25 cellular contexts compared by ENCODE assay signal in the genomic region with DNA sequence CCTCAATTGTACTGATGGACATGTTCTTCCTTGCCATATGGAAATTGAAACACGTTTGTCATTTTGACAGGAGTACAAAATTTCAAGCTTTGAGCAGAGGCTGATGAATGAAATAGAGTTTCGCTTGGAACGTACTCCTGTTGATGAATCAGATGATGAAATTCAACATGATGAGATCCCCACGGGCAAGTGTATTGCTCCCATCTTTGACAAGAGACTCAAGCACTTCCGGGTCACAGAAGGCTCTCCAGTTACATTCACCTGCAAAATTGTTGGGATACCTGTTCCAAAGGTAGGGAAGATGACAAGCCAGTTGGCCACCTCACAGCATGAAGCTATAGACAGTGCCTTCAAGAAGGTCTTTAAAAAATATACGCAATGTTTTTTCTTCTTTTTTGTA. TPM values are rescaled to one million over a fixed set of nuclear protein-coding genes. Genes with fewer than 3 reads are reported as not detected.
A peak's percentile ranks its signal among the peaks of the same experiment; 100 is the strongest.
DNase-seq lines count a peak whose midpoint lies in the region; ATAC-seq and TF ChIP-seq lines count a peak whose summit lies in the region.
"Had no signal": no experiment of that assay in that cellular context is flagged by ENCODE, and none has a peak within 500 bp of the region (broad histone marks: within the 10 kb centered on the region; RNA-seq: fewer than 3 reads in every experiment).

No MANE protein-coding gene starts in this region.

- TF ChIP-seq POLR2A in breast epithelium (IDR thresholded peaks at IDR 0.05): no peak

- no peak for TF ChIP-seq CTCF in mammary epithelial cell (conservative IDR thresholded peaks at IDR 0.05 in 1 of 2, IDR thresholded peaks at IDR 0.05 in 1 of 2; ENCODE audit: extremely low read depth in 1 of 2, insufficient read depth in 1 of 2, low read depth in 1 of 2, low read length in 2 of 2)
- no peak for TF ChIP-seq CTCF in breast epithelium (IDR thresholded peaks at IDR 0.05)
- no peak for TF ChIP-seq CTCF in SU-DHL-6 (IDR thresholded peaks at IDR 0.05; ENCODE audit: insufficient read depth, low read length, poor library complexity, severe bottlenecking)

- ATAC-seq in esophagus mucosa (peak; percentile 58), HG02852 (IDR thresholded peaks at IDR 0.05; ENCODE audit: unreplicated experiment) (no peak)
- ATAC-seq: GM12878 had no signal

- H3K9me2 ChIP-seq in SU-DHL-6 (replicated peaks; ENCODE audit: insufficient read depth, low read length): no peaks in the 10 kb centered on the region

- BruUV-seq in mammary epithelial cell (replicated peaks; lab: Mats Ljungman, UMichigan): no TSS peak

- H3K27me3 ChIP-seq in mammary epithelial cell (ENCODE audit: insufficient read depth, low read length): no peaks in the 10 kb centered on the region
- no peaks in the 10 kb centered on the region for H3K27me3 ChIP-seq in breast epithelium
- H3K27me3 ChIP-seq in SU-DHL-6 (ENCODE audit: low read length): no peaks in the 10 kb centered on the region
- H3K27me3 ChIP-seq: BE2C, BLaER1 had no signal

- H3F3A ChIP-seq in SU-DHL-6 (ENCODE audit: insufficient read depth): no peaks in the 10 kb centered on the region

- intact Hi-C loops in mammary epithelial cell (cut with micrococcal nuclease) (no loop called here), breast epithelium (cut with DNase I; ENCODE audit: low total_unique reads) (no loop called here)

- no peaks in the 10 kb centered on the region for H3K79me2 ChIP-seq in mammary epithelial cell (ENCODE audit: insufficient read depth, low read length)
- H3K79me2 ChIP-seq in SU-DHL-6 (ENCODE audit: insufficient read depth, low read length): no peaks in the 10 kb centered on the region

- H3K4me3 ChIP-seq in mammary epithelial cell (replicated peaks in 1 of 3; ENCODE audit: insufficient read depth in 1 of 3, low read depth in 2 of 3, low read length in 3 of 3): no peak overlapping the region
- no peak overlapping the region for H3K4me3 ChIP-seq in breast epithelium
- no peak overlapping the region for H3K4me3 ChIP-seq in SU-DHL-6 (ENCODE audit: insufficient read depth, low read length, poor library complexity, severe bottlenecking)
- H3K4me3 ChIP-seq: BLaER1, GM12878 had no signal

- H3K9ac ChIP-seq in mammary epithelial cell (ENCODE audit: insufficient read depth, low read length): no peak overlapping the region
- H3K9ac ChIP-seq in SU-DHL-6 (ENCODE audit: low read length): no peak overlapping the region
- H3K9ac ChIP-seq: BLaER1 had no signal

- H3K36me3 ChIP-seq in mammary epithelial cell (ENCODE audit: insufficient read depth, low read length) (no peaks in the 10 kb centered on the region), breast epithelium (no peaks in the 10 kb centered on the region), SU-DHL-6 (ENCODE audit: low read length) (no peaks in the 10 kb centered on the region)
- H3K36me3 ChIP-seq: BE2C, BLaER1 had no signal

- CTCF ChIA-PET in mammary epithelial cell (lab: Charles Lee; ENCODE audit: low non-redundant PET): no interaction called here

- dilution Hi-C loops in mammary epithelial cell (cut with HindIII; ENCODE audit: low sequenced_read_pairs): no loop called here

- in situ Hi-C loops in mammary epithelial cell (cut with MboI; ENCODE audit: low sequenced_read_pairs in 2 of 2): no loop called here

- H3K9me3 ChIP-seq in mammary epithelial cell (replicated peaks; ENCODE audit: insufficient read depth, low read length) (no peaks in the 10 kb centered on the region), breast epithelium (no peaks in the 10 kb centered on the region), SU-DHL-6 (ENCODE audit: insufficient read depth, low read length) (no peaks in the 10 kb centered on the region)
- H3K9me3 ChIP-seq: BE2C, BLaER1 had no signal

- H3K4me2 ChIP-seq in mammary epithelial cell (ENCODE audit: insufficient read depth, low read depth, low read length): no peak overlapping the region
- no peak overlapping the region for H3K4me2 ChIP-seq in SU-DHL-6 (ENCODE audit: low read depth, low read length, poor library complexity, severe bottlenecking)
- H3K4me2 ChIP-seq: BLaER1 had no signal

- DNase-seq in mammary epithelial cell (no peak), breast epithelium (ENCODE audit: low spot score in 2 of 2) (no peak), NCI-H2171 (lab: John Stamatoyannopoulos, UW) (no peak)
- DNase-seq: 8988T; ACHN; BE2C; C1 segment of cervical spinal cord; CD4-positive, alpha-beta memory T cell; CD4-positive, CD25-positive, alpha-beta regulatory T cell; CD8-positive, alpha-beta memory T cell; COR-L47; DMS 273 treated with DMSO at 0.1 percent for 48 hours; DMS153; DMS79; DND-41; GDM1 had no signal

- H4K20me1 ChIP-seq in mammary epithelial cell (ENCODE audit: insufficient read depth, low read length) (no peaks in the 10 kb centered on the region), SU-DHL-6 (ENCODE audit: low read depth, low read length) (no peaks in the 10 kb centered on the region)
- H4K20me1 ChIP-seq: BLaER1 had no signal

- H3K27ac ChIP-seq in mammary epithelial cell (ENCODE audit: insufficient read depth, low read depth, low read length): no peak overlapping the region
- H3K27ac ChIP-seq in breast epithelium: no peak overlapping the region
- H3K27ac ChIP-seq in SU-DHL-6 (ENCODE audit: low read depth, low read length): no peak overlapping the region
- H3K27ac ChIP-seq: BLaER1 had no signal

- H3K4me1 ChIP-seq in mammary epithelial cell (ENCODE audit: insufficient read depth, low read length) (peaks cover 7% of the 10 kb centered on the region), breast epithelium (no peaks in the 10 kb centered on the region)
- H3K4me1 ChIP-seq: BE2C had no signal

- WGBS in mammary epithelial cell (ENCODE audit: low coverage, missing lambda C conversion rate): 69% methylated on average over 6 of the region's 6 CpGs

- H2AFZ ChIP-seq in mammary epithelial cell (ENCODE audit: low read depth, low read length): peak overlapping the region; percentile 8
- peak overlapping the region; percentile 50 for H2AFZ ChIP-seq in SU-DHL-6 (ENCODE audit: low read depth, low read length, severe bottlenecking)

RNA-seq across cellular contexts. Expression of gene ATOH7, which starts 43.1 kb away (rescaled TPM):
- total RNA-seq in mammary epithelial cell (not detected), breast epithelium (under 1 TPM in 1 of 3 donors, not detected in 2; 0.64 TPM), esophagus mucosa (not detected)
- 0.03 TPM for polyA plus RNA-seq in mammary epithelial cell
- not detected for polyA minus RNA-seq in mammary epithelial cell
- total RNA-seq: A673; CD4-positive, alpha-beta memory T cell; CD4-positive, CD25-positive, alpha-beta regulatory T cell; CD8-positive, alpha-beta memory T cell; Daoy; GM12878 had no signal
- polyA plus RNA-seq: AG04450; CD14-positive monocyte; CD4-positive, alpha-beta memory T cell; CD4-positive, CD25-positive, alpha-beta regulatory T cell; CD8-positive, alpha-beta memory T cell; GM12878 had no signal
